1 cellular context compared by ENCODE assay signal in genomic region chr17:29180051-29180787, GRCh38.
A peak's percentile ranks its signal among the peaks of the same experiment; 100 is the strongest.
TF ChIP-seq lines count a peak whose summit lies in the region.

Gene MYO18A, minus strand, starts transcription at chr17:29180398. Its CDS starts 13,458 bp downstream, at chr17:29166940.

TF ChIP-seq in GM12878, 131 proteins besides CTCF, POLR2A, EP300 and RAD21 (continued from another document):
- TF ChIP-seq CUX1 (IDR thresholded peaks at IDR 0.05; ENCODE audit: insufficient replicate concordance, low read depth, low read length) (no peak), BHLHE40 (IDR thresholded peaks at IDR 0.05; ENCODE audit: borderline replicate concordance in 1 of 2, low read depth in 2 of 2, low read length in 1 of 2) (peak in 1 of 2 experiments; percentile 58; a peak in 2 of 4 replicates), POU2F2 (IDR thresholded peaks at IDR 0.05; ENCODE audit: borderline replicate concordance, low read depth, low read length) (no peak), IKZF1 (conservative IDR thresholded peaks at IDR 0.05) (peak; percentile 60), ZNF24 (IDR thresholded peaks at IDR 0.05) (peak; percentile 48; the same call in 1 of the 2 replicates), CEBPZ (IDR thresholded peaks at IDR 0.05; ENCODE audit: low read depth, low read length) (no peak), DPF2 (IDR thresholded peaks at IDR 0.05) (0 out of 2 replicates have a peak, but pooled peaks have one; percentile 62), USF1 (IDR thresholded peaks at IDR 0.05; ENCODE audit: borderline replicate concordance, extremely low read length, insufficient read depth, low read depth, low read length) (no peak), SMAD1 (IDR thresholded peaks at IDR 0.05; ENCODE audit: low read depth, partially characterized antibody) (no peak), RELA (IDR thresholded peaks at IDR 0.05; ENCODE audit: borderline replicate concordance, partially characterized antibody) (peak; percentile 41)
